ENCODE assay signal across 24 cellular contexts in the genomic region with DNA sequence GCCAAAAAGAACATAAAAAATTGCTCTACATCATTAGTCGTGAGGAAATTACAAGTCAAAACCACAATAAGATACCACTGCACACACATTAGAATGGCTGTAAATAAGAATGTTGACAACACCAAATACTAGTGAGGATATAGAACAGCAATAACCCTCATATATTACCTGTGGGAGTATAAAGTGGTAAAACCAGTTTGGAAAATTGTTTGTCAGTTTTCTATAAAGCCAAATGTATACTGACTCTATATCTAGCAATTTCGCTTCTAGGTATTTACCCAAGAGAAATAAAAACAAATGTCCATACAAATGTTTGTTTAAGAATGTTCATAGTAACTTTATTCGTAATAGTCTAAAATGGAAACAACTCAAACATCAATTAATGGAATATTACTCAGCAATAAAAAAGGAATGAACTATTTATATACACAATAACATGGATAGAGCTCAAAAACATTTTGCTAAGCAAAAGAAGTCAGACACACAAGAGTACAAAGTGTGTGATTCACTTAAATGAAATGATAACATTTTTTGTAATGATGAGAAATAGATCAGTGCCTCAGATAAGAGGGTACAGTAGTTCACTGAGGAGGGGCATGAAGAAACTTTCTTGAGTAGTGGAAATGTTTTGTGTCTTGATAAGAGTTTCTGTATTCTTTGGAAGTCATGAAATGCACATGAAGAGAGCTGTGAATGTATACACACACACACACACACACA.
"Had no signal": no experiment of that assay in that cellular context is flagged by ENCODE, and none has a peak within 500 bp of the region (broad histone marks: within the 10 kb centered on the region; RNA-seq: fewer than 3 reads in every experiment).

No MANE protein-coding gene starts in this region.

- H3K4me3 ChIP-seq: cardiac muscle cell, PC-9 had no signal

- H3K4me1 Mint-ChIP-seq: activated CD4-positive, alpha-beta T cell treated with anti-CD3 and anti-CD28 coated beads, Interleukin-2, amount 10 ng/mL, durations not matched to agents 7 days and 5 days; activated naive CD8-positive, alpha-beta T cell treated with anti-CD3 and anti-CD28 coated beads, Interleukin-2, amount 50 U/mL, for 24 hours; T-helper 17 cell had no signal

- H3K4me3 Mint-ChIP-seq: activated CD4-positive, alpha-beta memory T cell treated with anti-CD3 and anti-CD28 coated beads for 36 hours; activated CD4-positive, alpha-beta T cell treated with anti-CD3 and anti-CD28 coated beads, Interleukin-2, amount 10 ng/mL, durations not matched to agents 7 days and 5 days; activated naive CD8-positive, alpha-beta T cell treated with anti-CD3 and anti-CD28 coated beads, Interleukin-2, amount 50 U/mL, for 24 hours; activated T-cell treated with anti-CD3 and anti-CD28 coated beads, Interleukin-2, amount 50 U/mL, for 4 hours; T-helper 17 cell had no signal

- FAIRE-seq: TTC549 had no signal

- H3K36me3 ChIP-seq: brain microvascular endothelial cell, cardiac muscle cell had no signal

- H3K27me3 ChIP-seq: brain microvascular endothelial cell, cardiac muscle cell had no signal

- H2AFZ ChIP-seq: PC-9 had no signal

- H3K9me3 Mint-ChIP-seq: activated CD4-positive, alpha-beta T cell treated with anti-CD3 and anti-CD28 coated beads, Interleukin-2, amount 10 ng/mL, durations not matched to agents 7 days and 5 days had no signal

- H3K27ac ChIP-seq: brain microvascular endothelial cell, cardiac muscle cell, PC-9 had no signal

- H3K27me3 Mint-ChIP-seq: activated CD4-positive, alpha-beta memory T cell treated with anti-CD3 and anti-CD28 coated beads for 36 hours; activated CD4-positive, alpha-beta T cell treated with anti-CD3 and anti-CD28 coated beads, Interleukin-2, amount 10 ng/mL, durations not matched to agents 7 days and 5 days; activated naive CD8-positive, alpha-beta T cell treated with anti-CD3 and anti-CD28 coated beads, Interleukin-2, amount 50 U/mL, for 24 hours; T-helper 17 cell had no signal

- H3K27ac Mint-ChIP-seq: activated CD4-positive, alpha-beta memory T cell treated with anti-CD3 and anti-CD28 coated beads for 36 hours; activated CD4-positive, alpha-beta T cell treated with anti-CD3 and anti-CD28 coated beads, Interleukin-2, amount 10 ng/mL, durations not matched to agents 7 days and 5 days; activated naive CD4-positive, alpha-beta T cell treated with anti-CD3 and anti-CD28 coated beads, Interleukin-2, amount 50 U/mL, for 72 hours; activated naive CD8-positive, alpha-beta T cell treated with anti-CD3 and anti-CD28 coated beads, Interleukin-2, amount 50 U/mL, for 24 hours; T-helper 17 cell had no signal

- DNase-seq: activated CD4-positive, alpha-beta memory T cell treated with anti-CD3 and anti-CD28 coated beads for 36 hours; activated CD4-positive, alpha-beta T cell treated with anti-CD3 and anti-CD28 coated beads, Interleukin-2, amount 10 ng/mL, durations not matched to agents 7 days and 5 days; activated CD4-positive, CD25-positive, alpha-beta regulatory T cell; activated CD8-positive, alpha-beta memory T cell treated with anti-CD3 and anti-CD28 coated beads for 24 hours; activated effector memory CD4-positive, alpha-beta T cell treated with anti-CD3 and anti-CD28 coated beads, Interleukin-2, amount 50 U/mL, for 16 hours; activated naive CD4-positive, alpha-beta T cell treated with Interleukin-2 at 50 U/mL for 16 hours; activated naive CD8-positive, alpha-beta T cell treated with anti-CD3 and anti-CD28 coated beads, Interleukin-2, amount 50 U/mL, for 24 hours; activated T-cell treated with anti-CD3 and anti-CD28 coated beads, Interleukin-2, amount 50 U/mL, for 4 hours; amygdala; brain microvascular endothelial cell; MM.1S; NCI-H1105; NCI-H1436; NCI-H187; NCI-H2081; NCI-H510A treated with DMSO at 0.1 percent for 48 hours; NCI-H69; PC-9; SIG-M5; T-helper 17 cell; T-helper 9 cell had no signal

- H3K36me3 Mint-ChIP-seq: activated CD4-positive, alpha-beta memory T cell treated with anti-CD3 and anti-CD28 coated beads for 36 hours; activated naive CD4-positive, alpha-beta T cell treated with anti-CD3 and anti-CD28 coated beads, Interleukin-2, amount 50 U/mL, for 72 hours had no signal

- H3K4me2 ChIP-seq: PC-9 had no signal
